In genomic region chr9:135098400-135099105, GRCh38 we compare ENCODE assay signal across 13 cellular contexts. TPM values are rescaled to one million over a fixed set of nuclear protein-coding genes. Genes with fewer than 3 reads are reported as not detected.
DNase-seq lines count a peak whose midpoint lies in the region; ATAC-seq and TF ChIP-seq lines count a peak whose summit lies in the region.
"Had no signal": no experiment of that assay in that cellular context is flagged by ENCODE, and none has a peak within 500 bp of the region (broad histone marks: within the 10 kb centered on the region; RNA-seq: fewer than 3 reads in every experiment).

No MANE protein-coding gene starts in this region.

- H3K36me3 ChIP-seq in stomach (peaks cover 0 to 10% (median 3%) of the 10 kb centered on the region in 4 donors), esophagus muscularis mucosa (peaks cover 0 to 24% (median 6%) of the 10 kb centered on the region in 4 donors)
- H3K36me3 ChIP-seq: Peyer's patch, suprapubic skin had no signal

- H3K27ac ChIP-seq in stomach, result no peak overlapping the region
- H3K27ac ChIP-seq in esophagus muscularis mucosa (replicated peaks in 1 of 4), result no peak overlapping the region
- H3K27ac ChIP-seq: Peyer's patch, suprapubic skin had no signal

- peak; percentile 53 for ATAC-seq in activated CD8-positive, alpha-beta T cell treated with anti-CD3 and anti-CD28 coated beads for 36 hours

- TF ChIP-seq POLR2A in stomach (IDR thresholded peaks at IDR 0.05), result no peak
- TF ChIP-seq POLR2A in esophagus muscularis mucosa (IDR thresholded peaks at IDR 0.05; ENCODE audit: low read depth), result no peak

- CTCF ChIA-PET in activated CD8-positive, alpha-beta T cell treated with anti-CD3 and anti-CD28 coated beads for 36 hours (lab: Charles Lee), result no interaction called here

- no peaks in the 10 kb centered on the region for H3K9me3 Mint-ChIP-seq in activated CD8-positive, alpha-beta T cell treated with anti-CD3 and anti-CD28 coated beads for 36 hours

- peak; percentile 69 for DNase-seq in Daoy (ENCODE audit: low read depth)
- DNase-seq in HuH-7 (ENCODE audit: low spot score), result peak; percentile 75
- DNase-seq in activated CD8-positive, alpha-beta T cell treated with anti-CD3 and anti-CD28 coated beads for 36 hours, result peak; percentile 25
- DNase-seq in iris pigment epithelial cell (ENCODE audit: low read depth), result peak; percentile 11
- DNase-seq in NK-92 (lab: John Stamatoyannopoulos, UW; ENCODE audit: unreplicated experiment), result no peak
- DNase-seq in GDM1 (lab: John Stamatoyannopoulos, UW), result no peak
- DNase-seq in stomach, result no peak
- DNase-seq in esophagus muscularis mucosa (ENCODE audit: extremely low spot score), result no peak
- DNase-seq: GF-D8; Peyer's patch; stimulated activated CD4-positive, alpha-beta T cell treated with anti-CD3 and anti-CD28 coated beads, Interleukin-2, amount 100 ng/mL, for 24 hours had no signal

- no peak overlapping the region for H3K27ac Mint-ChIP-seq in activated CD8-positive, alpha-beta T cell treated with anti-CD3 and anti-CD28 coated beads for 36 hours
- H3K27ac Mint-ChIP-seq: nephron had no signal

- intact Hi-C loops in activated CD8-positive, alpha-beta T cell treated with anti-CD3 and anti-CD28 coated beads for 36 hours (cut with micrococcal nuclease), result no loop called here
- intact Hi-C loops in stomach (cut with DNase I; ENCODE audit: low total_unique reads) (no loop called here), esophagus muscularis mucosa (cut with DNase I) (no loop called here)

- no peak for TF ChIP-seq EP300 in stomach (IDR thresholded peaks at IDR 0.05)
- no peak for TF ChIP-seq EP300 in esophagus muscularis mucosa (IDR thresholded peaks at IDR 0.05)

- H3K4me3 ChIP-seq in stomach (no peak overlapping the region), esophagus muscularis mucosa (no peak overlapping the region)
- H3K4me3 ChIP-seq: Peyer's patch, suprapubic skin had no signal

- H3K9me3 ChIP-seq in stomach, result no peaks in the 10 kb centered on the region
- no peaks in the 10 kb centered on the region for H3K9me3 ChIP-seq in esophagus muscularis mucosa
- H3K9me3 ChIP-seq: Peyer's patch, suprapubic skin had no signal

- no peak for TF ChIP-seq CTCF in activated CD8-positive, alpha-beta T cell treated with anti-CD3 and anti-CD28 coated beads for 36 hours (IDR thresholded peaks at IDR 0.05)
- TF ChIP-seq CTCF in stomach (IDR thresholded peaks at IDR 0.05), result no peak
- no peak for TF ChIP-seq CTCF in esophagus muscularis mucosa (IDR thresholded peaks at IDR 0.05)

- peaks cover 30% of the 10 kb centered on the region for H3K27me3 Mint-ChIP-seq in activated CD8-positive, alpha-beta T cell treated with anti-CD3 and anti-CD28 coated beads for 36 hours

- H3K4me1 ChIP-seq in stomach (peaks cover 0 to 12% (median 5%) of the 10 kb centered on the region in 4 donors), esophagus muscularis mucosa (peaks cover 11 to 16% (median 15%) of the 10 kb centered on the region in 4 donors)
- H3K4me1 ChIP-seq: Peyer's patch, suprapubic skin had no signal

- H3K27me3 ChIP-seq in stomach (peaks cover 0 to 58% (median 5%) of the 10 kb centered on the region in 3 donors), esophagus muscularis mucosa (no peaks in the 10 kb centered on the region)
- H3K27me3 ChIP-seq: Peyer's patch had no signal

- no peaks in the 10 kb centered on the region for H3K36me3 Mint-ChIP-seq in activated CD8-positive, alpha-beta T cell treated with anti-CD3 and anti-CD28 coated beads for 36 hours (ENCODE audit: low read depth)

- POLR2A ChIA-PET in activated CD8-positive, alpha-beta T cell treated with anti-CD3 and anti-CD28 coated beads for 36 hours (lab: Charles Lee), result no interaction called here

- 38 to 54% (median 46%) methylated on average over 22 of the region's 22 CpGs for WGBS in stomach, 5 donors
- WGBS in esophagus muscularis mucosa, result 61% methylated on average over 14 of the region's 22 CpGs

- H3K4me1 Mint-ChIP-seq in activated CD8-positive, alpha-beta T cell treated with anti-CD3 and anti-CD28 coated beads for 36 hours (ENCODE audit: low read depth), result no peaks in the 10 kb centered on the region
- H3K4me1 Mint-ChIP-seq: nephron had no signal

- H3K4me3 Mint-ChIP-seq in activated CD8-positive, alpha-beta T cell treated with anti-CD3 and anti-CD28 coated beads for 36 hours, result no peak overlapping the region
- H3K4me3 Mint-ChIP-seq: nephron had no signal

RNA-seq across cellular contexts. Expression of gene OLFM1, which starts 11.1 kb away (rescaled TPM):
- total RNA-seq in Daoy (2014; rRNA removed; shearing (Covaris generic)), result 23.7 and 35.5 TPM in 2 replicates
- total RNA-seq in activated CD8-positive, alpha-beta T cell treated with anti-CD3 and anti-CD28 coated beads for 36 hours, result not detected
- total RNA-seq in stomach (10 to 100 TPM in 2 of 5 donors, 1 to 10 TPM in 1, under 1 TPM in 1, not detected in 1; 0.29 to 58.3 (median 8.1) TPM), esophagus muscularis mucosa (10 to 100 TPM; 18.7 to 46.1 (median 38.6) TPM)
- polyA plus RNA-seq in stomach, result 10 to 100 TPM in 2 of 3 donors, 1 to 10 TPM in 1; 4.4 to 10.8 (median 10.5) TPM

Comparison
In these comparisons a context has a peak if more than half of its experiments do, and no peak if none do; other contexts are left out.
1. DNase-seq: peak in Daoy (single experiment), HuH-7 (single experiment), activated CD8-positive, alpha-beta T cell treated with anti-CD3 and anti-CD28 coated beads for 36 hours (single experiment) and iris pigment epithelial cell (single experiment); none in NK-92 (single experiment), GDM1 (single experiment), stomach (single experiment) and esophagus muscularis mucosa (single experiment).